ENCODE assay signal across 9 cellular contexts in genomic region chr12:52372216-52373154, GRCh38. TPM values are rescaled to one million over a fixed set of nuclear protein-coding genes. Genes with fewer than 3 reads are reported as not detected.
DNase-seq lines count a peak whose midpoint lies in the region; ATAC-seq and TF ChIP-seq lines count a peak whose summit lies in the region.
"Had no signal": no experiment of that assay in that cellular context is flagged by ENCODE, and none has a peak within 500 bp of the region (broad histone marks: within the 10 kb centered on the region; RNA-seq: fewer than 3 reads in every experiment).

No MANE protein-coding gene starts in this region.

- H4K20me1 ChIP-seq in KMS-11 (ENCODE audit: insufficient read depth) (no peaks in the 10 kb centered on the region), OCI-LY3 (ENCODE audit: insufficient read depth, low read length) (no peaks in the 10 kb centered on the region)

- H3K4me1 ChIP-seq in KMS-11 (ENCODE audit: low read depth, poor library complexity, severe bottlenecking) (no peaks in the 10 kb centered on the region), OCI-LY3 (ENCODE audit: low read length) (no peaks in the 10 kb centered on the region)

- H2AFZ ChIP-seq in KMS-11 (ENCODE audit: low read depth) (no peak overlapping the region), OCI-LY3 (ENCODE audit: low read depth, low read length) (no peak overlapping the region)

- no peaks in the 10 kb centered on the region for H3K9me3 ChIP-seq in OCI-LY3 (ENCODE audit: insufficient read depth, low read length)

- no peaks in the 10 kb centered on the region for H3K4me1 Mint-ChIP-seq in activated T-helper 17 cell treated with anti-CD3 and anti-CD28 coated beads, Interleukin-2, amount 50 U/mL, for 72 hours
- H3K4me1 Mint-ChIP-seq in type B pancreatic cell (ENCODE audit: unreplicated experiment) = peaks cover 12% of the 10 kb centered on the region

- H3K4me2 ChIP-seq in KMS-11 (no peak overlapping the region), OCI-LY3 (ENCODE audit: low read length) (no peak overlapping the region)

- TF ChIP-seq CTCF in KMS-11 (conservative IDR thresholded peaks at IDR 0.05; ENCODE audit: low read depth, low read length) = peak; percentile 71
- TF ChIP-seq CTCF in OCI-LY3 (IDR thresholded peaks at IDR 0.05; ENCODE audit: low read depth, low read length) = peak; percentile 72
- peak; percentile 88 for TF ChIP-seq CTCF in type B pancreatic cell (conservative IDR thresholded peaks at IDR 0.05)

- DNase-seq in DMS 273 (lab: John Stamatoyannopoulos, UW; ENCODE audit: unreplicated experiment) (peak; percentile 84), foreskin melanocyte (peak; percentile 60), nucleus accumbens (lab: John Stamatoyannopoulos, UW) (peak in 53 of 56 donors; percentile 14 to 92 (median 66)), type B pancreatic cell (ENCODE audit: extremely low spot score, unreplicated experiment) (peak; percentile 82)

- peak; percentile 50 for ATAC-seq in activated T-helper 17 cell treated with anti-CD3 and anti-CD28 coated beads, Interleukin-2, amount 50 U/mL, for 72 hours (replicated peaks)
- ATAC-seq in GM18909 (IDR thresholded peaks at IDR 0.05; ENCODE audit: poor library complexity, unreplicated experiment) = no peak

- H3K9me3 Mint-ChIP-seq in activated T-helper 17 cell treated with anti-CD3 and anti-CD28 coated beads, Interleukin-2, amount 50 U/mL, for 72 hours = no peaks in the 10 kb centered on the region
- no peaks in the 10 kb centered on the region for H3K9me3 Mint-ChIP-seq in type B pancreatic cell
- H3K9me3 Mint-ChIP-seq: T-helper 1 cell treated with Interleukin-12 subunit alpha and Interleukin-12 subunit beta and Interleukin-4 antibody, amounts not matched to agents 30 μg/mL and 1 μg/mL, for 36 hours had no signal

- H3K9ac ChIP-seq in KMS-11 = no peak overlapping the region
- no peak overlapping the region for H3K9ac ChIP-seq in OCI-LY3 (ENCODE audit: low read length)

- no peaks in the 10 kb centered on the region for H3K36me3 ChIP-seq in KMS-11 (ENCODE audit: insufficient read depth)
- H3K36me3 ChIP-seq in OCI-LY3 (replicated peaks; ENCODE audit: low read depth, low read length) = no peaks in the 10 kb centered on the region

- H3K27ac ChIP-seq in KMS-11 (no peak overlapping the region), OCI-LY3 (ENCODE audit: low read length) (no peak overlapping the region)

- H3K36me3 Mint-ChIP-seq in activated T-helper 17 cell treated with anti-CD3 and anti-CD28 coated beads, Interleukin-2, amount 50 U/mL, for 72 hours (ENCODE audit: low read depth) = no peaks in the 10 kb centered on the region
- H3K36me3 Mint-ChIP-seq in type B pancreatic cell = no peaks in the 10 kb centered on the region

- H3K27me3 ChIP-seq in KMS-11 (ENCODE audit: insufficient read depth, low read depth) (peaks cover 57% of the 10 kb centered on the region; the same call in 1 of the 2 replicates), OCI-LY3 (ENCODE audit: low read depth, low read length) (peaks cover 39% of the 10 kb centered on the region)

- H3K27me3 Mint-ChIP-seq in activated T-helper 17 cell treated with anti-CD3 and anti-CD28 coated beads, Interleukin-2, amount 50 U/mL, for 72 hours = peaks cover 21% of the 10 kb centered on the region
- peaks cover 19% of the 10 kb centered on the region for H3K27me3 Mint-ChIP-seq in type B pancreatic cell

- H3K79me2 ChIP-seq in KMS-11 (ENCODE audit: insufficient read depth, low read depth) = no peaks in the 10 kb centered on the region
- no peaks in the 10 kb centered on the region for H3K79me2 ChIP-seq in OCI-LY3 (ENCODE audit: low read length)

- no peak overlapping the region for H3K4me3 Mint-ChIP-seq in activated T-helper 17 cell treated with anti-CD3 and anti-CD28 coated beads, Interleukin-2, amount 50 U/mL, for 72 hours
- no peak overlapping the region for H3K4me3 Mint-ChIP-seq in type B pancreatic cell
- H3K4me3 Mint-ChIP-seq: T-helper 1 cell treated with Interleukin-12 subunit alpha and Interleukin-12 subunit beta and Interleukin-4 antibody, amounts not matched to agents 30 μg/mL and 1 μg/mL, for 36 hours had no signal

- H3K27ac Mint-ChIP-seq in activated T-helper 17 cell treated with anti-CD3 and anti-CD28 coated beads, Interleukin-2, amount 50 U/mL, for 72 hours = no peak overlapping the region
- H3K27ac Mint-ChIP-seq in type B pancreatic cell = no peak overlapping the region
- H3K27ac Mint-ChIP-seq: T-helper 1 cell treated with Interleukin-12 subunit alpha and Interleukin-12 subunit beta and Interleukin-4 antibody, amounts not matched to agents 30 μg/mL and 1 μg/mL, for 36 hours had no signal

- H3K4me3 ChIP-seq in KMS-11 (IDR thresholded peaks at IDR 0.05; ENCODE audit: insufficient read depth, low read depth, low read length) = no peak overlapping the region
- no peak overlapping the region for H3K4me3 ChIP-seq in OCI-LY3 (ENCODE audit: low read length)

RNA-seq across cellular contexts. Expression of gene KRT85, which starts 5.2 kb away (rescaled TPM):
- total RNA-seq in activated T-helper 17 cell treated with anti-CD3 and anti-CD28 coated beads, Interleukin-2, amount 50 U/mL, for 72 hours = not detected
- not detected in 2 replicates for total RNA-seq in type B pancreatic cell (ENCODE audit: low replicate concordance)

RNA-seq across cellular contexts. Expression of gene KRT84, which starts 13.0 kb away (rescaled TPM):
- not detected for total RNA-seq in activated T-helper 17 cell treated with anti-CD3 and anti-CD28 coated beads, Interleukin-2, amount 50 U/mL, for 72 hours
- not detected in 2 replicates for total RNA-seq in type B pancreatic cell (ENCODE audit: low replicate concordance)

RNA-seq across cellular contexts. Expression of gene KRT82, which starts 33.6 kb away (rescaled TPM):
- total RNA-seq in activated T-helper 17 cell treated with anti-CD3 and anti-CD28 coated beads, Interleukin-2, amount 50 U/mL, for 72 hours = not detected
- total RNA-seq in type B pancreatic cell (ENCODE audit: low replicate concordance) = not detected in 2 replicates

RNA-seq across cellular contexts. Expression of gene KRT83, which starts 51.3 kb away (rescaled TPM):
- total RNA-seq in activated T-helper 17 cell treated with anti-CD3 and anti-CD28 coated beads, Interleukin-2, amount 50 U/mL, for 72 hours = not detected
- total RNA-seq in type B pancreatic cell (ENCODE audit: low replicate concordance) = not detected in 2 replicates
